ENCODE assay signal across 16 cellular contexts in genomic region chr12:12528361-12529092, GRCh38. TPM values are rescaled to one million over a fixed set of nuclear protein-coding genes. Genes with fewer than 3 reads are reported as not detected.
DNase-seq lines count a peak whose midpoint lies in the region; ATAC-seq and TF ChIP-seq lines count a peak whose summit lies in the region.
"Had no signal": no experiment of that assay in that cellular context is flagged by ENCODE, and none has a peak within 500 bp of the region (broad histone marks: within the 10 kb centered on the region; RNA-seq: fewer than 3 reads in every experiment).

No MANE protein-coding gene starts in this region.

- peaks cover 39% of the 10 kb centered on the region for H3K79me2 ChIP-seq in neural progenitor cell (ENCODE audit: low read depth)

- no peaks in the 10 kb centered on the region for H3K9me3 Mint-ChIP-seq in neural progenitor cell

- H3K9ac ChIP-seq in neural progenitor cell, result no peak overlapping the region
- H3K9ac ChIP-seq: GM23248 had no signal

- peak overlapping the region; percentile 56 for H3K27ac ChIP-seq in neural progenitor cell
- H3K27ac ChIP-seq: GM23248, SJSA1, vagina had no signal

- no peaks in the 10 kb centered on the region for H3K27me3 ChIP-seq in neural progenitor cell
- no peaks in the 10 kb centered on the region for H3K27me3 ChIP-seq in MG63
- H3K27me3 ChIP-seq: SJSA1, vagina had no signal

- H3K4me3 Mint-ChIP-seq in neural progenitor cell, result no peak overlapping the region

- no peak overlapping the region for H3K4me2 ChIP-seq in neural progenitor cell

- H3K4me1 ChIP-seq in neural progenitor cell, result peaks cover 14% of the 10 kb centered on the region
- H3K4me1 ChIP-seq: SJSA1 had no signal

- H3K27ac Mint-ChIP-seq in neural progenitor cell, result no peak overlapping the region

- H3K36me3 ChIP-seq in neural progenitor cell (no peaks in the 10 kb centered on the region), MG63 (peaks cover 6% of the 10 kb centered on the region; the same call in 1 of the 2 replicates)
- H3K36me3 ChIP-seq: SJSA1, vagina had no signal

- ATAC-seq in activated CD4-positive, CD25-positive, alpha-beta regulatory T cell treated with anti-CD3 and anti-CD28 coated beads, Interleukin-2, amount 50 U/mL, for 24 hours, result peak; percentile 59 to 65
- no peak for ATAC-seq in GM21526 (IDR thresholded peaks at IDR 0.05; ENCODE audit: low FRiP score, unreplicated experiment)

- H3F3A ChIP-seq in neural progenitor cell (ENCODE audit: low read depth), result peaks cover 6% of the 10 kb centered on the region

- H3K4me1 Mint-ChIP-seq in neural progenitor cell, result peaks cover 8% of the 10 kb centered on the region

- no peaks in the 10 kb centered on the region for H3K36me3 Mint-ChIP-seq in neural progenitor cell

- H3K4me3 ChIP-seq in neural progenitor cell (no peak overlapping the region), MG63 (no peak overlapping the region)
- H3K4me3 ChIP-seq: GM23248, SJSA1, vagina had no signal

- TF ChIP-seq CTCF in neural progenitor cell (IDR thresholded peaks at IDR 0.05), result no peak

- no peak overlapping the region for H2AFZ ChIP-seq in neural progenitor cell (replicated peaks)
- H2AFZ ChIP-seq: GM23248 had no signal

- peaks cover 16% of the 10 kb centered on the region for H4K20me1 ChIP-seq in neural progenitor cell (ENCODE audit: low read depth)

- DNase-seq in activated CD4-positive, CD25-positive, alpha-beta regulatory T cell (lab: John Stamatoyannopoulos, UW), result no peak
- DNase-seq in NCI-H82 treated with DMSO at 0.1 percent for 48 hours (lab: John Stamatoyannopoulos, UW; ENCODE audit: unreplicated experiment), result peak; percentile 28
- peak; percentile 62 for DNase-seq in dermis blood vessel endothelial cell
- DNase-seq in neural progenitor cell (ENCODE audit: low spot score), result no peak
- no peak for DNase-seq in glomerular visceral epithelial cell (ENCODE audit: extremely low spot score)
- DNase-seq in MG63, result no peak
- DNase-seq: ACHN; activated CD4-positive, CD25-positive, alpha-beta regulatory T cell treated with anti-CD3 and anti-CD28 coated beads, Interleukin-2, amount 50 U/mL, for 72 hours; GM23248; IMR-90; NCI-H1417; NCI-H748 treated with DMSO at 0.1 percent for 48 hours had no signal

- H3K9me3 ChIP-seq in neural progenitor cell (ENCODE audit: low read depth) (no peaks in the 10 kb centered on the region), MG63 (no peaks in the 10 kb centered on the region)
- H3K9me3 ChIP-seq: SJSA1, vagina had no signal

- H3K27me3 Mint-ChIP-seq in neural progenitor cell (ENCODE audit: insufficient read depth, low read depth), result no peaks in the 10 kb centered on the region

RNA-seq across cellular contexts. Expression of gene DUSP16, which starts 34.1 kb away (rescaled TPM):
- 9.2 and 13.1 TPM in 2 replicates for total RNA-seq in dermis blood vessel endothelial cell
- 24.0 and 26.1 TPM in 2 replicates for total RNA-seq in neural progenitor cell (ENCODE audit: low replicate concordance)
- 8.3 and 11.5 TPM in 2 replicates for total RNA-seq in MG63 (2014; rRNA removed; shearing (Covaris generic); ENCODE audit: low replicate concordance)

Comparison
In these comparisons a context has a peak if more than half of its experiments do, and no peak if none do; other contexts are left out.
1. DNase-seq: peak in NCI-H82 treated with DMSO at 0.1 percent for 48 hours (single experiment) and dermis blood vessel endothelial cell (single experiment); none in activated CD4-positive, CD25-positive, alpha-beta regulatory T cell (0 of 4), neural progenitor cell (single experiment), glomerular visceral epithelial cell (single experiment) and MG63 (single experiment).